9 cellular contexts compared by ENCODE assay signal in the genomic region with DNA sequence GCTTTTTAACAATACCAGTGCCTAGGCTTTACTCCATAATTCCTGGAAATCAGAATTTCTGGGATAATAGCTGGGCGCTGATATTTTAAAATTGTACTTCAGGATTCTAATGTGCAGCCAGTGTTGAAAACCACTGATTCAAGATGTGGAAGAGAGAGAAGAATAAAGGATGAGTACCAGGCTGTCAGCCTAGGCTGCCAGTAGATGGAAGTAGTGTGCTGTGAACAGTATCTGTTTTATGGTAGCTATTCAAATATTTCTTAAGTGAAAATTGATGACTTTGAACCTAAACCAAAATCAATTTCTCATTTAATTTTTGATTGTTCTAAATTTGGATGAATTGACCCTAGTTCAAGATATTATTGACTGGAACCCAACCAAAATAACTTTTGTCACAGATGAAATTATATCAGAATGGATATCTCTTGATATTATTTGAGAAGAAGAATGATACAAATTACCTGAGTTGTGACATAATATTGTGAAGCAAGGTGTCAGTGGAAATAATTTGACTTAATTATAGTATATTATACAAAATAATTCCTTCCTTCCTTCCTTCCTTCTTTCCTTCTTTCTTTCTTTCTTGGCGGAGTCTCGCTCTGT.
DNase-seq lines count a peak whose midpoint lies in the region; ATAC-seq and TF ChIP-seq lines count a peak whose summit lies in the region.
"Had no signal": no experiment of that assay in that cellular context is flagged by ENCODE, and none has a peak within 500 bp of the region (broad histone marks: within the 10 kb centered on the region; RNA-seq: fewer than 3 reads in every experiment).

No MANE protein-coding gene starts in this region.

- no peak overlapping the region for H3K27ac Mint-ChIP-seq in activated naive CD4-positive, alpha-beta T cell treated with anti-CD3 and anti-CD28 coated beads, Interleukin-2, amount 10 ng/mL, durations not matched to agents 7 days and 5 days
- H3K27ac Mint-ChIP-seq in nephron = no peak overlapping the region

- no peaks in the 10 kb centered on the region for H3K4me1 Mint-ChIP-seq in activated naive CD4-positive, alpha-beta T cell treated with anti-CD3 and anti-CD28 coated beads, Interleukin-2, amount 10 ng/mL, durations not matched to agents 7 days and 5 days
- peaks cover 2% of the 10 kb centered on the region for H3K4me1 Mint-ChIP-seq in nephron
- H3K4me1 Mint-ChIP-seq: central memory CD8-positive, alpha-beta T cell had no signal

- H3K27me3 Mint-ChIP-seq in activated naive CD4-positive, alpha-beta T cell treated with anti-CD3 and anti-CD28 coated beads, Interleukin-2, amount 10 ng/mL, durations not matched to agents 7 days and 5 days = no peaks in the 10 kb centered on the region
- H3K27me3 Mint-ChIP-seq in nephron (ENCODE audit: low read depth) = no peaks in the 10 kb centered on the region
- H3K27me3 Mint-ChIP-seq: central memory CD8-positive, alpha-beta T cell had no signal

- CTCF ChIA-PET in activated naive CD4-positive, alpha-beta T cell treated with anti-CD3 and anti-CD28 coated beads, Interleukin-2, amount 10 ng/mL, durations not matched to agents 7 days and 5 days (lab: Charles Lee) = interaction anchor here (0.8 to 4.6 kb wide), 4 partner anchors 107 to 419 kb away, joined by 3 to 74 read pairs (median 5); no protein-coding TSS in a partner anchor

- H3K4me3 ChIP-seq in epithelial cell of esophagus (ENCODE audit: low read length) = no peak overlapping the region

- no peaks in the 10 kb centered on the region for H3K36me3 Mint-ChIP-seq in activated naive CD4-positive, alpha-beta T cell treated with anti-CD3 and anti-CD28 coated beads, Interleukin-2, amount 10 ng/mL, durations not matched to agents 7 days and 5 days
- H3K36me3 Mint-ChIP-seq in nephron (ENCODE audit: low read depth) = no peaks in the 10 kb centered on the region

- TF ChIP-seq CTCF in epithelial cell of esophagus (IDR thresholded peaks at IDR 0.05; ENCODE audit: insufficient read depth, low read depth, low read length, missing control alignments) (peak; percentile 87), nephron (IDR thresholded peaks at IDR 0.05; ENCODE audit: unreplicated experiment in 3 of 3) (peak; percentile 68 to 77 (median 69))

- no peak for ATAC-seq in GM18861 (IDR thresholded peaks at IDR 0.05; ENCODE audit: unreplicated experiment)

- H3K9me3 Mint-ChIP-seq in activated naive CD4-positive, alpha-beta T cell treated with anti-CD3 and anti-CD28 coated beads, Interleukin-2, amount 10 ng/mL, durations not matched to agents 7 days and 5 days = no peaks in the 10 kb centered on the region
- H3K9me3 Mint-ChIP-seq in nephron = no peaks in the 10 kb centered on the region
- H3K9me3 Mint-ChIP-seq: central memory CD8-positive, alpha-beta T cell had no signal

- H3K4me3 Mint-ChIP-seq in activated naive CD4-positive, alpha-beta T cell treated with anti-CD3 and anti-CD28 coated beads, Interleukin-2, amount 10 ng/mL, durations not matched to agents 7 days and 5 days = no peak overlapping the region
- no peak overlapping the region for H3K4me3 Mint-ChIP-seq in nephron
- H3K4me3 Mint-ChIP-seq: central memory CD8-positive, alpha-beta T cell had no signal

- peak; percentile 38 for DNase-seq in activated naive CD4-positive, alpha-beta T cell treated with anti-CD3 and anti-CD28 coated beads, Interleukin-2, amount 10 ng/mL, durations not matched to agents 7 days and 5 days
- DNase-seq in activated naive CD4-positive, alpha-beta T cell treated with anti-CD3 and anti-CD28 coated beads, Interleukin-2, amount 50 U/mL, for 16 hours = no peak
- peak; percentile 21 for DNase-seq in KG1 (lab: John Stamatoyannopoulos, UW)
- DNase-seq in SHP77 treated with DMSO at 0.1 percent for 48 hours (lab: John Stamatoyannopoulos, UW) = peak; percentile 48
- DNase-seq in epithelial cell of esophagus (ENCODE audit: low read depth) = peak; percentile 67
- DNase-seq in T-helper 9 cell = no peak

Comparison
In these comparisons a context has a peak if more than half of its experiments do, and no peak if none do; other contexts are left out.
1. DNase-seq: peak in activated naive CD4-positive, alpha-beta T cell treated with anti-CD3 and anti-CD28 coated beads, Interleukin-2, amount 10 ng/mL, durations not matched to agents 7 days and 5 days (single experiment), KG1 (single experiment), SHP77 treated with DMSO at 0.1 percent for 48 hours (single experiment) and epithelial cell of esophagus (single experiment); none in activated naive CD4-positive, alpha-beta T cell treated with anti-CD3 and anti-CD28 coated beads, Interleukin-2, amount 50 U/mL, for 16 hours (single experiment) and T-helper 9 cell (single experiment).